ENCODE assay signal across 8 cellular contexts in genomic region chr20:50744143-50744792, GRCh38. TPM values are rescaled to one million over a fixed set of nuclear protein-coding genes. Genes with fewer than 3 reads are reported as not detected.
A peak's percentile ranks its signal among the peaks of the same experiment; 100 is the strongest.
DNase-seq lines count a peak whose midpoint lies in the region; ATAC-seq and TF ChIP-seq lines count a peak whose summit lies in the region.

No MANE protein-coding gene starts in this region.

- H3K27ac Mint-ChIP-seq in Calu3 (ENCODE audit: unreplicated experiment) (peak overlapping the region; percentile 90), chondrocyte (ENCODE audit: unreplicated experiment) (peak overlapping the region; percentile 96)

- H3K9me3 Mint-ChIP-seq in Calu3 (ENCODE audit: low read depth, unreplicated experiment) (no peaks in the 10 kb centered on the region), chondrocyte (ENCODE audit: low read depth) (no peaks in the 10 kb centered on the region)

- peak overlapping the region; percentile 63 for H3K4me3 Mint-ChIP-seq in Calu3 (ENCODE audit: low read depth, unreplicated experiment)
- no peak overlapping the region for H3K4me3 Mint-ChIP-seq in chondrocyte (ENCODE audit: unreplicated experiment)

- H3K4me2 ChIP-seq in OCI-LY7 (ENCODE audit: low read length), result no peak overlapping the region

- H2AFZ ChIP-seq in OCI-LY7 (ENCODE audit: low read length), result no peak overlapping the region

- H3K79me2 ChIP-seq in OCI-LY7 (ENCODE audit: insufficient read depth, low read depth, low read length), result no peaks in the 10 kb centered on the region

- DNase-seq in Calu3 (peak; percentile 73), NCI-H2107 (lab: John Stamatoyannopoulos, UW) (peak; percentile 14), chondrocyte (ENCODE audit: low spot score) (no peak), lower lobe of right lung (no peak), upper lobe of right lung (no peak), OCI-M2 (lab: John Stamatoyannopoulos, UW; ENCODE audit: unreplicated experiment) (no peak), OCI-LY7 (ENCODE audit: low spot score) (no peak)
- no peak for DNase-seq in stimulated activated CD4-positive, alpha-beta T cell treated with anti-CD3 and anti-CD28 coated beads, Interleukin-12 subunit alpha, Interleukin-12 subunit beta, amount 100 ng/mL, for 4 hours

- no TSS peak for BruUV-seq in Calu3 (replicated peaks; lab: Mats Ljungman, UMichigan)
- no TSS peak for BruUV-seq in OCI-LY7 (replicated peaks; lab: Mats Ljungman, UMichigan)

- H3K27me3 ChIP-seq in lower lobe of right lung (ENCODE audit: low read depth), result no peaks in the 10 kb centered on the region
- H3K27me3 ChIP-seq in upper lobe of right lung, result no peaks in the 10 kb centered on the region

- POLR2A ChIA-PET in OCI-LY7 (lab: Charles Lee), result no interaction called here

- CTCF ChIA-PET in Calu3 (lab: Charles Lee), result interaction anchor here (0.6 to 8.0 kb wide), 22 partner anchors 9 to 736 kb away, joined by 3 to 67 read pairs (median 5); partner anchors contain the start of gene PARD6B
- CTCF ChIA-PET in OCI-LY7 (lab: Charles Lee; ENCODE audit: unreplicated experiment), result no interaction called here

- H3K9me3 ChIP-seq in lower lobe of right lung, result no peaks in the 10 kb centered on the region
- H3K9me3 ChIP-seq in upper lobe of right lung, result no peaks in the 10 kb centered on the region
- no peaks in the 10 kb centered on the region for H3K9me3 ChIP-seq in OCI-LY7 (ENCODE audit: low read length)

- H3K4me3 ChIP-seq in lower lobe of right lung, result no peak overlapping the region
- H3K4me3 ChIP-seq in upper lobe of right lung, result no peak overlapping the region
- H3K4me3 ChIP-seq in OCI-LY7 (ENCODE audit: low read depth, low read length, poor library complexity, severe bottlenecking), result no peak overlapping the region

- H3K36me3 ChIP-seq in lower lobe of right lung (peaks cover 10% of the 10 kb centered on the region), upper lobe of right lung (no peaks in the 10 kb centered on the region), OCI-LY7 (ENCODE audit: insufficient read depth, low read length) (peaks cover 6% of the 10 kb centered on the region; the same call in 1 of the 2 replicates)

- H3K4me1 Mint-ChIP-seq in Calu3 (ENCODE audit: low read depth, unreplicated experiment) (peaks cover 88% of the 10 kb centered on the region), chondrocyte (ENCODE audit: low read depth) (peaks cover 27% of the 10 kb centered on the region)

- H3K27ac ChIP-seq in lower lobe of right lung (peak overlapping the region; percentile 65), upper lobe of right lung (peak overlapping the region; percentile 63), OCI-LY7 (ENCODE audit: low read depth, low read length, poor library complexity, severe bottlenecking) (no peak overlapping the region)

- ATAC-seq in lower lobe of right lung (peak; percentile 79 to 80), upper lobe of right lung (peak; percentile 87)

- intact Hi-C loops in Calu3 (cut with micrococcal nuclease; ENCODE audit: unreplicated experiment), result loop anchor here (1.0 kb wide), 1 partner anchor 12 kb away; no protein-coding TSS in a partner anchor
- intact Hi-C loops in lower lobe of right lung (cut with DNase I), result no loop called here
- intact Hi-C loops in upper lobe of right lung (cut with DNase I), result no loop called here
- intact Hi-C loops in OCI-LY7 (cut with micrococcal nuclease; ENCODE audit: unreplicated experiment), result no loop called here

- no peaks in the 10 kb centered on the region for H3K27me3 Mint-ChIP-seq in Calu3 (ENCODE audit: unreplicated experiment)
- H3K27me3 Mint-ChIP-seq in chondrocyte (ENCODE audit: low read depth), result no peaks in the 10 kb centered on the region

- TF ChIP-seq CTCF in Calu3 (IDR thresholded peaks at IDR 0.05; ENCODE audit: unreplicated experiment) (no peak), chondrocyte (IDR thresholded peaks at IDR 0.05) (peak; percentile 78), lower lobe of right lung (IDR thresholded peaks at IDR 0.05) (peak; percentile 13), upper lobe of right lung (IDR thresholded peaks at IDR 0.05) (peak; percentile 7), OCI-LY7 (conservative IDR thresholded peaks at IDR 0.05; ENCODE audit: low read length) (no peak)

- H3K4me1 ChIP-seq in lower lobe of right lung (peaks cover 38% of the 10 kb centered on the region), upper lobe of right lung (peaks cover 10% of the 10 kb centered on the region), OCI-LY7 (ENCODE audit: insufficient read depth, low read length, poor library complexity, severe bottlenecking) (no peaks in the 10 kb centered on the region)

- 0 out of 2 replicates have a peak, but pooled peaks cover 3% of the 10 kb centered on the region for H4K20me1 ChIP-seq in OCI-LY7 (ENCODE audit: insufficient read depth, low read length)

- H3K36me3 Mint-ChIP-seq in Calu3 (ENCODE audit: insufficient read depth, unreplicated experiment) (peaks cover 96% of the 10 kb centered on the region), chondrocyte (ENCODE audit: low read depth) (no peaks in the 10 kb centered on the region)

- H3K9me2 ChIP-seq in OCI-LY7 (ENCODE audit: insufficient read depth, low read length), result no peaks in the 10 kb centered on the region

RNA-seq across cellular contexts. Expression of gene PARD6B, which starts 12.9 kb away (rescaled TPM):
- total RNA-seq in Calu3 (2022), result 114 and 127 TPM in 2 replicates
- total RNA-seq in chondrocyte, result 0.34 to 2.2 TPM (median 1.1 TPM) in 3 replicates
- total RNA-seq in lower lobe of right lung, result 32.5 TPM
- 43.2 TPM for total RNA-seq in upper lobe of right lung
- 4.4 and 5.8 TPM in 2 replicates for total RNA-seq in OCI-LY7 (2014; rRNA removed; shearing (Covaris generic))
- total RNA-seq in OCI-LY7 (2022), result 5.1 and 6.1 TPM in 2 replicates

RNA-seq across cellular contexts. Expression of gene BCAS4, which starts 50.6 kb away (rescaled TPM):
- total RNA-seq in Calu3 (2022), result 11.3 and 13.5 TPM in 2 replicates
- total RNA-seq in chondrocyte, result 6.7 to 7.6 TPM (median 7.4 TPM) in 3 replicates
- 3.9 TPM for total RNA-seq in lower lobe of right lung
- 4.3 TPM for total RNA-seq in upper lobe of right lung
- 128 and 181 TPM in 2 replicates for total RNA-seq in OCI-LY7 (2014; rRNA removed; shearing (Covaris generic))
- 166 and 173 TPM in 2 replicates for total RNA-seq in OCI-LY7 (2022)

RNA-seq across cellular contexts. Expression of gene RIPOR3, which starts 52.9 kb away (rescaled TPM):
- total RNA-seq in Calu3 (2022) (2.8 and 4.0 TPM in 2 replicates), chondrocyte (0.12 TPM in 1 of 3 replicates, not detected in the others), lower lobe of right lung (11.0 TPM), upper lobe of right lung (6.8 TPM), OCI-LY7 (2022) (0.35 and 0.53 TPM in 2 replicates)
- total RNA-seq in OCI-LY7 (2014; rRNA removed; shearing (Covaris generic)), result not detected in 2 replicates

Comparison
In these comparisons a context has a peak if more than half of its experiments do, and no peak if none do; other contexts are left out.
1. DNase-seq: peak in Calu3 (single experiment) and NCI-H2107 (single experiment); none in chondrocyte (single experiment), lower lobe of right lung (single experiment), upper lobe of right lung (single experiment), stimulated activated CD4-positive, alpha-beta T cell treated with anti-CD3 and anti-CD28 coated beads, Interleukin-12 subunit alpha, Interleukin-12 subunit beta, amount 100 ng/mL, for 4 hours (single experiment), OCI-M2 (single experiment) and OCI-LY7 (single experiment).
2. CTCF ChIP-seq: peak in chondrocyte (single experiment), lower lobe of right lung (single experiment) and upper lobe of right lung (single experiment); none in Calu3 (single experiment) and OCI-LY7 (single experiment).